Comparison of ENCODE assay signal across 16 cellular contexts in genomic region chr1:180003026-180003695, GRCh38. TPM values are rescaled to one million over a fixed set of nuclear protein-coding genes. Genes with fewer than 3 reads are reported as not detected.
DNase-seq lines count a peak whose midpoint lies in the region; ATAC-seq, FAIRE-seq and TF ChIP-seq lines count a peak whose summit lies in the region.
"Had no signal": no experiment of that assay in that cellular context is flagged by ENCODE, and none has a peak within 500 bp of the region (broad histone marks: within the 10 kb centered on the region; RNA-seq: fewer than 3 reads in every experiment).

No MANE protein-coding gene starts in this region.

- no peak overlapping the region for H2AFZ ChIP-seq in K562 (ENCODE audit: low read depth, low read length)

- H3K79me2 ChIP-seq in K562 (ENCODE audit: control insufficient read depth, insufficient read depth, low read length): peaks cover 5% of the 10 kb centered on the region; the same call in 1 of the 3 replicates

- H3K27ac ChIP-seq in K562 (ENCODE audit: extremely low read depth, low read depth, low read length): no peak overlapping the region
- H3K27ac ChIP-seq: esophagus muscularis mucosa, left lung, prostate gland, SJCRH30 had no signal

- TF ChIP-seq RAD21 in K562 (CRISPR knock-in tag; conservative IDR thresholded peaks at IDR 0.05 in 1 of 2, IDR thresholded peaks at IDR 0.05 in 1 of 2): no peak

- in situ Hi-C loops in K562 (cut with MboI): no loop called here

- intact Hi-C loops in K562 (cut with micrococcal nuclease): no loop called here

- no peak for DNase-seq in K562 (ENCODE audit: extremely low read depth in 1 of 4, low spot score in 3 of 4)
- no peak for DNase-seq in activated naive CD4-positive, alpha-beta T cell treated with anti-CD3 and anti-CD28 coated beads, Interleukin-2, amount 10 ng/mL, durations not matched to agents 7 days and 5 days
- DNase-seq in SK-N-DZ (ENCODE audit: low spot score): no peak
- DNase-seq in cerebellar cortex (ENCODE audit: low spot score): no peak
- no peak for DNase-seq in NCI-H1930 (lab: John Stamatoyannopoulos, UW)
- DNase-seq: activated CD8-positive, alpha-beta T cell treated with anti-CD3 and anti-CD28 coated beads for 36 hours; DMS79 treated with DMSO at 0.1 percent for 48 hours; HFFc6; left lung; NCI-H187; SJCRH30 had no signal

- TF ChIP-seq CTCF in K562 (IDR thresholded peaks at IDR 0.05 in 2 of 3, conservative IDR thresholded peaks at IDR 0.05 in 1 of 3; ENCODE audit: insufficient read depth in 2 of 3, low read depth in 1 of 3, low read length in 3 of 3): no peak

- ATAC-seq in GM18861 (IDR thresholded peaks at IDR 0.05; ENCODE audit: unreplicated experiment) (peak; percentile 87), GM21515 (IDR thresholded peaks at IDR 0.05; ENCODE audit: unreplicated experiment) (peak; percentile 80), HG03097 (IDR thresholded peaks at IDR 0.05; ENCODE audit: low FRiP score, unreplicated experiment) (peak; percentile 78), K562 (peak; percentile 23; the same call in 1 of the 3 replicates)
- ATAC-seq: activated CD8-positive, alpha-beta T cell treated with anti-CD3 and anti-CD28 coated beads for 36 hours; left lung had no signal

- TF ChIP-seq POLR2A in K562 (conservative IDR thresholded peaks at IDR 0.05): no peak

- H3K4me3 Mint-ChIP-seq in activated naive CD4-positive, alpha-beta T cell treated with anti-CD3 and anti-CD28 coated beads, Interleukin-2, amount 10 ng/mL, durations not matched to agents 7 days and 5 days: no peak overlapping the region
- H3K4me3 Mint-ChIP-seq: activated CD8-positive, alpha-beta T cell treated with anti-CD3 and anti-CD28 coated beads for 36 hours; HFFc6 had no signal

- 82% methylated on average over 3 of the region's 3 CpGs for WGBS in K562 (ENCODE audit: insufficient coverage, low coverage, missing lambda C conversion rate)

- no peak for TF ChIP-seq EP300 in K562 (IDR thresholded peaks at IDR 0.05; ENCODE audit: low read length)

- no peak overlapping the region for H3K27ac Mint-ChIP-seq in activated naive CD4-positive, alpha-beta T cell treated with anti-CD3 and anti-CD28 coated beads, Interleukin-2, amount 10 ng/mL, durations not matched to agents 7 days and 5 days
- H3K27ac Mint-ChIP-seq: activated CD8-positive, alpha-beta T cell treated with anti-CD3 and anti-CD28 coated beads for 36 hours; HFFc6 had no signal

- peaks cover 40% of the 10 kb centered on the region for H3K36me3 ChIP-seq in K562 (ENCODE audit: control insufficient read depth, insufficient read depth, low read length)
- H3K36me3 ChIP-seq: prostate gland had no signal

- no peak overlapping the region for H3K9ac ChIP-seq in K562 (ENCODE audit: insufficient read depth in 1 of 2, low read depth in 2 of 2, low read length in 2 of 2)

- CTCF ChIA-PET in K562 (lab: Yijun Ruan, JAX; ENCODE audit: low intra/inter-chr PET ratio): no interaction called here
- CTCF ChIA-PET in activated naive CD4-positive, alpha-beta T cell treated with anti-CD3 and anti-CD28 coated beads, Interleukin-2, amount 10 ng/mL, durations not matched to agents 7 days and 5 days (lab: Charles Lee): no interaction called here

- H3K9me3 ChIP-seq in K562 (replicated peaks; ENCODE audit: control insufficient read depth, insufficient read depth, low read depth, low read length): no peaks in the 10 kb centered on the region; the same call in 1 of the 2 replicates
- H3K9me3 ChIP-seq: esophagus muscularis mucosa, left lung, prostate gland, SJCRH30 had no signal

- H3K4me2 ChIP-seq in K562 (ENCODE audit: insufficient read depth, low read length): no peak overlapping the region

- POLR2A ChIA-PET in K562 (lab: Yijun Ruan, JAX): interaction anchor here (0.9 to 1.8 kb wide), 4 partner anchors 9 to 165 kb away, joined by 3 to 7 read pairs (median 3); no protein-coding TSS in a partner anchor

- no peaks in the 10 kb centered on the region for H3K9me1 ChIP-seq in K562 (ENCODE audit: control insufficient read depth, insufficient read depth, low read length)

- FAIRE-seq in K562 (lab: Jason Lieb, UNC): no peak

- H3K4me3 ChIP-seq in K562: no peak overlapping the region
- H3K4me3 ChIP-seq: esophagus muscularis mucosa, left lung, prostate gland, SJCRH30 had no signal

- H3K36me3 Mint-ChIP-seq in activated naive CD4-positive, alpha-beta T cell treated with anti-CD3 and anti-CD28 coated beads, Interleukin-2, amount 10 ng/mL, durations not matched to agents 7 days and 5 days: peaks cover 38% of the 10 kb centered on the region

- no peaks in the 10 kb centered on the region for H3K4me1 ChIP-seq in K562 (replicated peaks in 1 of 2; ENCODE audit: control insufficient read depth in 2 of 2, insufficient read depth in 2 of 2, low read length in 2 of 2)
- H3K4me1 ChIP-seq: prostate gland, SJCRH30 had no signal

- no peaks in the 10 kb centered on the region for H3K27me3 ChIP-seq in K562 (ENCODE audit: control insufficient read depth in 2 of 2, insufficient read depth in 2 of 2, low read length in 2 of 2)
- H3K27me3 ChIP-seq: esophagus muscularis mucosa, left lung, SJCRH30 had no signal

- no peaks in the 10 kb centered on the region for H4K20me1 ChIP-seq in K562 (replicated peaks; ENCODE audit: control insufficient read depth, insufficient read depth, low read length)

- H3K9me3 Mint-ChIP-seq in activated naive CD4-positive, alpha-beta T cell treated with anti-CD3 and anti-CD28 coated beads, Interleukin-2, amount 10 ng/mL, durations not matched to agents 7 days and 5 days: peaks cover 12% of the 10 kb centered on the region
- H3K9me3 Mint-ChIP-seq: HFFc6 had no signal

- no peaks in the 10 kb centered on the region for H3K4me1 Mint-ChIP-seq in activated naive CD4-positive, alpha-beta T cell treated with anti-CD3 and anti-CD28 coated beads, Interleukin-2, amount 10 ng/mL, durations not matched to agents 7 days and 5 days

- H3K27me3 Mint-ChIP-seq in activated naive CD4-positive, alpha-beta T cell treated with anti-CD3 and anti-CD28 coated beads, Interleukin-2, amount 10 ng/mL, durations not matched to agents 7 days and 5 days: no peaks in the 10 kb centered on the region
- H3K27me3 Mint-ChIP-seq: activated CD8-positive, alpha-beta T cell treated with anti-CD3 and anti-CD28 coated beads for 36 hours had no signal

- no TSS peak for BruUV-seq in K562 (replicated peaks; lab: Mats Ljungman, UMichigan)

TF ChIP-seq in K562, 482 proteins besides CTCF, POLR2A, EP300 and RAD21 (continues in another document):
- TF ChIP-seq NFYB (IDR thresholded peaks at IDR 0.05; ENCODE audit: extremely low read depth, insufficient read length) (no peak), ZBTB12 (CRISPR knock-in tag; IDR thresholded peaks at IDR 0.05) (no peak), ZNF655 (CRISPR knock-in tag; IDR thresholded peaks at IDR 0.05) (no peak), ZNF764 (CRISPR knock-in tag; IDR thresholded peaks at IDR 0.05; ENCODE audit: low read depth) (no peak), ZNF551 (CRISPR knock-in tag; IDR thresholded peaks at IDR 0.05) (no peak), ZZZ3 (IDR thresholded peaks at IDR 0.05) (no peak), HLTF (IDR thresholded peaks at IDR 0.05) (no peak), SP1 (CRISPR knock-in tag; IDR thresholded peaks at IDR 0.05) (no peak)

RNA-seq across cellular contexts. Expression of gene CEP350, which starts 48.6 kb away (rescaled TPM):
- 27.4 and 114 TPM in 2 replicates for total RNA-seq in K562 (2011; cell fraction: chromatin; rRNA removed; ENCODE audit: low replicate concordance)
- total RNA-seq in K562 (2011; cell fraction: nucleolus; rRNA removed): 19.5 and 31.2 TPM in 2 replicates
- total RNA-seq in K562 (2011; cell fraction: nucleoplasm; rRNA removed): 38.1 and 40.1 TPM in 2 replicates
- total RNA-seq in K562 (2014; rRNA removed) (30.4 and 34.2 TPM in 2 replicates), K562 (2014; rRNA removed; fragmentation: Illumina TruSeq; extraction: Trizol) (56.0 and 66.8 TPM in 2 replicates), K562 (2015; rRNA removed; fragmentation: Illumina TruSeq; extraction: Trizol) (57.7 and 64.3 TPM in 2 replicates), K562 (2021) (39.5 and 42.2 TPM in 2 replicates)
- polyA plus RNA-seq in K562 (2011; rRNA removed) (17.7 and 23.3 TPM in 2 replicates), K562 (2014; fragmentation: Illumina TruSeq; extraction: Trizol) (23.0 and 28.0 TPM in 2 replicates), K562 (2014; fragmentation: Nextera tagmentation; extraction: Ambion mirVana) (1 to 10 TPM; 8.3 to 8.7 TPM), K562 (2014; rRNA removed) (17.1 and 20.4 TPM in 2 replicates)
- polyA plus RNA-seq in K562 (2011; cell fraction: cytosol; rRNA removed): 4.5 and 8.3 TPM in 2 replicates
- polyA plus RNA-seq in K562 (2011; cell fraction: nucleus; rRNA removed): 13.5 and 20.3 TPM in 2 replicates
- 17.6 and 18.7 TPM in 2 replicates for polyA plus RNA-seq in K562 (2012)
- polyA minus RNA-seq in K562 (2011; rRNA and poly(A)+ RNA removed): 94.1 and 107 TPM in 2 replicates
- polyA minus RNA-seq in K562 (2011; cell fraction: cytosol; rRNA and poly(A)+ RNA removed): 29.8 and 44.2 TPM in 2 replicates
- polyA minus RNA-seq in K562 (2011; cell fraction: nucleus; rRNA and poly(A)+ RNA removed): 34.6 and 77.2 TPM in 2 replicates
- polyA plus RNA-seq in SK-N-DZ (2014; cell fraction: cytosol; rRNA removed): 18.3 and 23.6 TPM in 2 replicates
- 16.1 and 16.9 TPM in 2 replicates for polyA plus RNA-seq in SK-N-DZ (2014; cell fraction: nucleus; rRNA removed)

Comparison
In these comparisons a context has a peak if more than half of its experiments do, and no peak if none do; other contexts are left out.
1. ATAC-seq: peak in every context shown above with its lines; median percentile 87 in GM18861; 80 in GM21515; 78 in HG03097; 23 in K562.